Comparison of ENCODE assay signal across 8 cellular contexts in the genomic region with DNA sequence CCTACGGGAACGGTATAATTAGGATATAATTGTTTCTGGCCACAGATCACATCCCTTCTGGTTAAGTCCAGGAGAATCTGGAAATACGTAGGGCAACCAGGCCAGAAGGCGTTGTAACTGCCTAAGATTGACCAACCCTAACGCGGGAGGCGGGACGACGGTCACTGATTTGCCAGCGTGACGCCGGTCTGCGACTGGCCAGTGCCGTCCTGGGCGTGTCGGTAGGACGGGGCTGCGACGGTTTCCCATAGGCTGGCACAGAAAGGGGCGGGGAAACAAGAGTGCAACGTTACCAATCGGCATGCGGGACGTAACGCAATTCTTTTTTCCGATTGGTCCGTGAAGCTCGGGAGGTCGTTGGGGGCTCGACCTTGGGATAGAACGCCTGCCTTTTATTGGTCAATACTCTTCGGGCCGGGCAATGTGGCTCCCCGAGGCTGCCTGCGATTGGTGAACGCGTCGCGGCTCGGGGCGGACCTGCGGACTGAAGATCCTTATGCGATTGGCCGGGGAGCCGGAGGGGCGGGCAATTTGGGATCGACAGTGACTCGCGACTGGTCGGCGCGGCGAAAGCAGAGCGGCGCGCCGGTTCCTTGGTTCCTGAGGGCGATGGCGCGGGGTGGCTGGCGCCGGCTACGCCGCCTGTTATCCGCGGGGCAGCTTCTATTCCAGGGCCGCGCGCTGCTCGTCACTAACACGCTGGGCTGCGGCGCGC. TPM values are rescaled to one million over a fixed set of nuclear protein-coding genes. Genes with fewer than 3 reads are reported as not detected.
DNase-seq lines count a peak whose midpoint lies in the region; ATAC-seq, FAIRE-seq and TF ChIP-seq lines count a peak whose summit lies in the region.

MPV17L2 (plus strand) TSS at position 546 of the 715 bp plus-strand sequence; CDS start at position 610, 64 bp downstream.

- no peaks in the 10 kb centered on the region; a peak in 1 of 5 replicates for H3K27me3 ChIP-seq in HepG2 (ENCODE audit: control insufficient read depth in 1 of 2, insufficient read depth in 2 of 2, low read length in 2 of 2)

- peak within 1 kb of the TSS; percentile 86 for H3K4me3 Mint-ChIP-seq in activated CD4-positive, alpha-beta memory T cell treated with anti-CD3 and anti-CD28 coated beads for 36 hours

- WGBS in HepG2 (ENCODE audit: low lambda C conversion rate): 0% methylated on average over 35 of the region's 74 CpGs

- TF ChIP-seq EP300 in HepG2 (IDR thresholded peaks at IDR 0.05; ENCODE audit: low read depth in 2 of 2, low read length in 2 of 2) (no peak), HepG2 (CRISPR knock-in tag; IDR thresholded peaks at IDR 0.05; ENCODE audit: borderline replicate concordance) (no peak)

- TF ChIP-seq CTCF in C4-2B (conservative IDR thresholded peaks at IDR 0.05) (no peak), HepG2 (CRISPR knock-in tag; IDR thresholded peaks at IDR 0.05) (no peak; the same call in 1 of the 2 replicates)

- CTCF ChIA-PET in activated CD4-positive, alpha-beta memory T cell treated with anti-CD3 and anti-CD28 coated beads for 36 hours (lab: Charles Lee): interaction anchor here (0.6 to 2.3 kb wide), 20 partner anchors 9 to 219 kb away, joined by 3 to 23 read pairs (median 5); partner anchors contain the start of gene RAB3A
- CTCF ChIA-PET in HepG2 (lab: Yijun Ruan, JAX; ENCODE audit: low intra/inter-chr PET ratio, low total read pairs): no interaction called here

- peak; percentile 100 for DNase-seq in NCI-H82 (lab: John Stamatoyannopoulos, UW)
- DNase-seq in activated CD4-positive, alpha-beta memory T cell treated with anti-CD3 and anti-CD28 coated beads for 36 hours: peak; percentile 99
- DNase-seq in dermis microvascular lymphatic vessel endothelial cell (ENCODE audit: low read depth in 2 of 2): peak; percentile 100
- peak; percentile 99 for DNase-seq in HepG2 (ENCODE audit: low spot score)
- peak; percentile 98 for DNase-seq in stimulated activated CD4-positive, alpha-beta T cell treated with anti-CD3 and anti-CD28 coated beads, Interleukin-4, amount 100 ng/mL, for 1 hour

- TF ChIP-seq POLR2A in HepG2 (IDR thresholded peaks at IDR 0.05; ENCODE audit: insufficient read depth in 1 of 2, low read depth in 2 of 2, low read length in 2 of 2): peak; percentile 66 to 85

- no peaks in the 10 kb centered on the region for H3K9me3 ChIP-seq in HepG2 (ENCODE audit: low read length)

- peak; percentile 100 for FAIRE-seq in HepG2 (lab: Jason Lieb, UNC)

- peaks cover 30% of the 10 kb centered on the region for H3K4me1 ChIP-seq in HepG2 (ENCODE audit: insufficient read depth, low read length)

- in situ Hi-C loops in HepG2 (cut with HindIII; ENCODE audit: extremely low pct_ligation_motif_present, low pct_unique_long_range_greater_than_20kb): no loop called here

- TF ChIP-seq RAD21 in HepG2 (CRISPR knock-in tag; IDR thresholded peaks at IDR 0.05): 0 out of 2 replicates have a peak, but pooled peaks have one; percentile 38

- H3K9me3 Mint-ChIP-seq in activated CD4-positive, alpha-beta memory T cell treated with anti-CD3 and anti-CD28 coated beads for 36 hours: no peaks in the 10 kb centered on the region

- H3K4me3 ChIP-seq in HepG2 (replicated peaks in 1 of 3; ENCODE audit: insufficient read depth in 1 of 3, low read depth in 2 of 3, low read length in 3 of 3): peak within 1 kb of the TSS; percentile 70 to 84 (median 83)

- H4K20me1 ChIP-seq in HepG2 (ENCODE audit: insufficient read depth, low read length): no peaks in the 10 kb centered on the region

- ATAC-seq in GM19397 (IDR thresholded peaks at IDR 0.05; ENCODE audit: unreplicated experiment): peak; percentile 85
- peak; percentile 72 for ATAC-seq in HG03571 (IDR thresholded peaks at IDR 0.05; ENCODE audit: unreplicated experiment)
- ATAC-seq in HepG2: peak; percentile 93

- H3K9ac ChIP-seq in HepG2 (ENCODE audit: insufficient read depth, low read depth, low read length): peak within 1 kb of the TSS; percentile 71

- POLR2A ChIA-PET in activated CD4-positive, alpha-beta memory T cell treated with anti-CD3 and anti-CD28 coated beads for 36 hours (lab: Charles Lee): interaction anchor here (0.6 to 2.1 kb wide), 7 partner anchors 10 to 88 kb away, joined by 3 to 6 read pairs (median 4); partner anchors contain the start of genes JUND and RAB3A
- POLR2A ChIA-PET in HepG2 (lab: Yijun Ruan, JAX): interaction anchor here (0.6 to 2.7 kb wide), 18 partner anchors 9 to 172 kb away, joined by 3 to 27 read pairs (median 4); partner anchors contain the start of genes JUND and RAB3A

- H3K4me1 Mint-ChIP-seq in activated CD4-positive, alpha-beta memory T cell treated with anti-CD3 and anti-CD28 coated beads for 36 hours (ENCODE audit: low read depth): peaks cover 21% of the 10 kb centered on the region

- no peak within 1 kb of the TSS for H2AFZ ChIP-seq in HepG2 (ENCODE audit: low read length)

- H3K79me2 ChIP-seq in HepG2 (ENCODE audit: insufficient read depth, low read length): peaks cover 7% of the 10 kb centered on the region

- BruUV-seq in HepG2 (replicated peaks; lab: Mats Ljungman, UMichigan): no TSS peak

- H3K4me2 ChIP-seq in HepG2 (ENCODE audit: low read depth, low read length): peak within 1 kb of the TSS; percentile 91

- H3K36me3 Mint-ChIP-seq in activated CD4-positive, alpha-beta memory T cell treated with anti-CD3 and anti-CD28 coated beads for 36 hours: peaks cover under 1% of the 10 kb centered on the region

- H3K27ac Mint-ChIP-seq in activated CD4-positive, alpha-beta memory T cell treated with anti-CD3 and anti-CD28 coated beads for 36 hours: peak within 1 kb of the TSS; percentile 87

- H3K27ac ChIP-seq in C4-2B (peak within 1 kb of the TSS; percentile 88), HepG2 (ENCODE audit: extremely low read length, insufficient read depth, low read length) (peak within 1 kb of the TSS; percentile 73)

- H3K27me3 Mint-ChIP-seq in activated CD4-positive, alpha-beta memory T cell treated with anti-CD3 and anti-CD28 coated beads for 36 hours: no peaks in the 10 kb centered on the region

- peaks cover 2 to 9% of the 10 kb centered on the region in 2 experiments; a peak in 3 of 5 replicates for H3K36me3 ChIP-seq in HepG2 (replicated peaks in 1 of 2; ENCODE audit: control insufficient read depth in 1 of 2, insufficient read depth in 2 of 2, low read length in 2 of 2)

- intact Hi-C loops in activated CD4-positive, alpha-beta memory T cell treated with anti-CD3 and anti-CD28 coated beads for 36 hours (cut with micrococcal nuclease): loop anchor here (1.0 to 2.0 kb wide), 4 partner anchors 11 to 130 kb away; partner anchors contain the start of genes IFI30, LSM4 and RAB3A
- intact Hi-C loops in HepG2 (cut with micrococcal nuclease; ENCODE audit: unreplicated experiment): no loop called here

TF ChIP-seq in HepG2, 621 proteins besides CTCF, POLR2A, EP300 and RAD21 (continues in another document):
- TF ChIP-seq ZNF839 (CRISPR knock-in tag; IDR thresholded peaks at IDR 0.05; ENCODE audit: borderline replicate concordance) (no peak), MTA1 (CRISPR knock-in tag; IDR thresholded peaks at IDR 0.05; ENCODE audit: borderline replicate concordance) (no peak), SP5 (CRISPR knock-in tag; IDR thresholded peaks at IDR 0.05; ENCODE audit: borderline replicate concordance, low read depth) (peak; percentile 74; the same call in 1 of the 2 replicates), NFE2 (CRISPR knock-in tag; IDR thresholded peaks at IDR 0.05) (no peak), ZNF331 (CRISPR knock-in tag; IDR thresholded peaks at IDR 0.05) (0 out of 2 replicates have a peak, but pooled peaks have one; percentile 9), CREB1 (IDR thresholded peaks at IDR 0.05) (peak; percentile 95), CREB1 (CRISPR knock-in tag; IDR thresholded peaks at IDR 0.05) (peak; percentile 96), HNRNPK (IDR thresholded peaks at IDR 0.05; ENCODE audit: low read depth, low read length, poor library complexity, severe bottlenecking) (no peak), MYPOP (CRISPR knock-in tag; IDR thresholded peaks at IDR 0.05) (peak; percentile 52; the same call in 1 of the 2 replicates), YEATS2 (CRISPR knock-in tag; IDR thresholded peaks at IDR 0.05; ENCODE audit: borderline replicate concordance) (no peak)

RNA-seq across cellular contexts. Expression of gene MPV17L2, which starts in this region (rescaled TPM):
- 1 to 10 TPM; 6.4 to 7.3 TPM for total RNA-seq in activated CD4-positive, alpha-beta memory T cell treated with anti-CD3 and anti-CD28 coated beads for 36 hours
- total RNA-seq in dermis microvascular lymphatic vessel endothelial cell: 7.2 and 10.0 TPM in 2 replicates
- total RNA-seq in HepG2 (2016; rRNA removed; fragmentation: Illumina TruSeq; extraction: Trizol): 13.0 and 16.7 TPM in 2 replicates
- 5.8 and 6.2 TPM in 2 replicates for total RNA-seq in HepG2 (2016; cell fraction: cytosol; rRNA removed; fragmentation: Illumina TruSeq; extraction: Trizol; ENCODE audit: low read depth)
- 13.4 and 17.8 TPM in 2 replicates for total RNA-seq in HepG2 (2016; cell fraction: insoluble cytoplasmic fraction; rRNA removed; fragmentation: Illumina TruSeq; extraction: Trizol)
- 8.3 and 11.1 TPM in 2 replicates for total RNA-seq in HepG2 (2016; cell fraction: membrane; rRNA removed; fragmentation: Illumina TruSeq; extraction: Trizol)
- 9.2 and 11.2 TPM in 2 replicates for total RNA-seq in HepG2 (2016; cell fraction: nucleus; rRNA removed; fragmentation: Illumina TruSeq; extraction: Trizol)
- 12.4 and 13.6 TPM in 2 replicates for polyA plus RNA-seq in HepG2 (2011; rRNA removed)
- 8.7 and 13.2 TPM in 2 replicates for polyA plus RNA-seq in HepG2 (2011; cell fraction: cytosol; rRNA removed)
- 5.8 and 6.4 TPM in 2 replicates for polyA plus RNA-seq in HepG2 (2011; cell fraction: nucleus; rRNA removed)
- polyA plus RNA-seq in HepG2 (2012): 6.0 and 9.4 TPM in 2 replicates
- 7.8 and 8.4 TPM in 2 replicates for polyA plus RNA-seq in HepG2 (2016; cell fraction: cytosol; fragmentation: Illumina TruSeq; extraction: Trizol; ENCODE audit: low read depth)
- polyA plus RNA-seq in HepG2 (2016; cell fraction: insoluble cytoplasmic fraction; fragmentation: Illumina TruSeq; extraction: Trizol; ENCODE audit: low read depth): 21.7 TPM in 2 replicates
- polyA plus RNA-seq in HepG2 (2016; cell fraction: membrane; fragmentation: Illumina TruSeq; extraction: Trizol; ENCODE audit: low read depth): 9.2 and 11.9 TPM in 2 replicates
- 27.8 and 29.4 TPM in 2 replicates for polyA plus RNA-seq in HepG2 (2016; cell fraction: nucleus; fragmentation: Illumina TruSeq; extraction: Trizol; ENCODE audit: insufficient read depth, low read depth)
- polyA minus RNA-seq in HepG2 (2011; rRNA and poly(A)+ RNA removed; ENCODE audit: low replicate concordance): 22.3 and 69.9 TPM in 2 replicates
- polyA minus RNA-seq in HepG2 (2011; cell fraction: cytosol; rRNA and poly(A)+ RNA removed): 3.4 and 4.1 TPM in 2 replicates
- 2.5 and 3.7 TPM in 2 replicates for polyA minus RNA-seq in HepG2 (2011; cell fraction: nucleus; rRNA and poly(A)+ RNA removed)

Comparison
In these comparisons a context has a peak if more than half of its experiments do, and no peak if none do; other contexts are left out.
1. Peak in every context shown above with its lines: DNase-seq, ATAC-seq, H3K4me3 ChIP-seq and H3K27ac ChIP-seq.